In the genomic region with DNA sequence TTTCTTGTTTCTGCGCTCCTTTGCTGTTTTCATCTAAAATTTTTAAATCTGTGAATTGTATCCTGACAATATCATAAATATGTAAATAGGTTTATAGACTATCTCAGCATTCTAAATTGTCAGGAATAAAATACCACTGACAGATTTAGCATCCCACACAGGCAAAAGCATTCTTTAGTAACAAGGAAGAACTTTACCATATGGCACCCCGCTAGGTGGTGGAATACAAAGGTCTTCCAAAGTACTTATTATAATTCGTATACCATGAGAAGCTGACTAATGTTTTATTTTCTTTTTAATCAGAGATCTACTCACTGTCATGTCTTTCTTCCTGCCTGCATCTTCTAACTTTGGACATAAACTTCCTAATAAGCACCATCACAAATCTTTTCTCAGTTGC, we compare ENCODE assay signal across 17 cellular contexts.
DNase-seq lines count a peak whose midpoint lies in the region; ATAC-seq, FAIRE-seq and TF ChIP-seq lines count a peak whose summit lies in the region.
"Had no signal": no experiment of that assay in that cellular context is flagged by ENCODE, and none has a peak within 500 bp of the region (broad histone marks: within the 10 kb centered on the region; RNA-seq: fewer than 3 reads in every experiment).

No MANE protein-coding gene starts in this region.

- H3K9me3 ChIP-seq in A549, result no peaks in the 10 kb centered on the region
- no peaks in the 10 kb centered on the region for H3K9me3 ChIP-seq in HUES64 (ENCODE audit: insufficient read depth, low read depth, low read length)
- no peaks in the 10 kb centered on the region for H3K9me3 ChIP-seq in sigmoid colon
- H3K9me3 ChIP-seq: BLaER1, Caco-2, HAP-1 had no signal

- TF ChIP-seq RAD21 in A549 (conservative IDR thresholded peaks at IDR 0.05 in 1 of 2, IDR thresholded peaks at IDR 0.05 in 1 of 2), result no peak

- TF ChIP-seq POLR2A in A549 (IDR thresholded peaks at IDR 0.05; ENCODE audit: low read length), result no peak
- no peak for TF ChIP-seq POLR2A in sigmoid colon (IDR thresholded peaks at IDR 0.05)

- peaks cover 9% of the 10 kb centered on the region; the same call in 1 of the 3 replicates for H3K4me1 ChIP-seq in A549
- H3K4me1 ChIP-seq in HUES64 (ENCODE audit: insufficient read depth, low read length), result peaks cover 40% of the 10 kb centered on the region
- no peaks in the 10 kb centered on the region for H3K4me1 ChIP-seq in sigmoid colon
- H3K4me1 ChIP-seq: BLaER1, Caco-2, HAP-1 had no signal

- no peak overlapping the region for H3K4me3 ChIP-seq in A549
- H3K4me3 ChIP-seq in HUES64 (ENCODE audit: low read length), result no peak overlapping the region
- no peak overlapping the region for H3K4me3 ChIP-seq in sigmoid colon
- H3K4me3 ChIP-seq: BLaER1, GM23248, HAP-1 had no signal

- TF ChIP-seq EP300 in A549 (IDR thresholded peaks at IDR 0.05), result no peak
- no peak for TF ChIP-seq EP300 in sigmoid colon (IDR thresholded peaks at IDR 0.05)

- no peaks in the 10 kb centered on the region for H3K36me3 ChIP-seq in HUES64 (ENCODE audit: insufficient read depth, low read length)
- H3K36me3 ChIP-seq in sigmoid colon, result no peaks in the 10 kb centered on the region
- H3K36me3 ChIP-seq: BLaER1, HAP-1 had no signal

- H3K27me3 ChIP-seq in HUES64 (ENCODE audit: insufficient read depth, low read length) (no peaks in the 10 kb centered on the region), sigmoid colon (no peaks in the 10 kb centered on the region)
- H3K27me3 ChIP-seq: BLaER1 had no signal

- CTCF ChIA-PET in A549 (lab: Yijun Ruan, JAX), result no interaction called here

- H3K27ac ChIP-seq in A549, result no peak overlapping the region
- H3K27ac ChIP-seq in HUES64 (ENCODE audit: low read depth, low read length), result peak overlapping the region; percentile 31; the same call in 1 of the 2 replicates
- no peak overlapping the region for H3K27ac ChIP-seq in sigmoid colon
- H3K27ac ChIP-seq: 22Rv1, BLaER1, GM23248 had no signal

- intact Hi-C loops in sigmoid colon (cut with DNase I), result no loop called here

- TF ChIP-seq CTCF in A549 (IDR thresholded peaks at IDR 0.05), result no peak
- no peak for TF ChIP-seq CTCF in sigmoid colon (IDR thresholded peaks at IDR 0.05)

- POLR2A ChIA-PET in A549 (lab: Yijun Ruan, JAX), result no interaction called here

- FAIRE-seq in A549 (lab: Jason Lieb, UNC), result peak; percentile 59

- no peak for DNase-seq in A549 (ENCODE audit: low read depth in 1 of 2, low spot score in 1 of 2)
- DNase-seq in inferior parietal cortex (ENCODE audit: extremely low spot score), result peak; percentile 29
- peak; percentile 7 for DNase-seq in middle frontal gyrus (ENCODE audit: extremely low spot score, low spot score)
- DNase-seq in GM03348 (ENCODE audit: low spot score), result no peak
- no peak for DNase-seq in KG1 (lab: John Stamatoyannopoulos, UW)
- no peak for DNase-seq in SIG-M5 treated with dmso at 0.1 percent for 504 hours (lab: John Stamatoyannopoulos, UW; ENCODE audit: unreplicated experiment)
- no peak for DNase-seq in sigmoid colon
- DNase-seq: AML-193; Caco-2; CD8-positive, alpha-beta memory T cell; DND-41; GDM1 had no signal

- no peak overlapping the region for H3K4me2 ChIP-seq in A549
- H3K4me2 ChIP-seq: BLaER1 had no signal

- H3K9ac ChIP-seq in HUES64 (ENCODE audit: low read depth, low read length), result no peak overlapping the region
- H3K9ac ChIP-seq: BLaER1, GM23248 had no signal

- no peak for ATAC-seq in A549

- WGBS in A549 (ENCODE audit: missing lambda C conversion rate), result 32% methylated on average over 3 of the region's 3 CpGs
- no CpG with 5 or more reads among the region's 3 CpGs for WGBS in HUES64
- WGBS in sigmoid colon, 2 donors, result 58 to 72% methylated on average over 3 of the region's 3 CpGs

TF ChIP-seq in A549, 52 proteins besides CTCF, POLR2A, EP300 and RAD21:
- TF ChIP-seq ZC3H11A (IDR thresholded peaks at IDR 0.05), result no peak
- no peak for TF ChIP-seq MYC (IDR thresholded peaks at IDR 0.05; ENCODE audit: borderline replicate concordance, low read length)
- no peak for TF ChIP-seq RFX5 (IDR thresholded peaks at IDR 0.05)
- TF ChIP-seq HEYL (CRISPR knock-in tag; IDR thresholded peaks at IDR 0.05), result no peak
- no peak for TF ChIP-seq USF2 (IDR thresholded peaks at IDR 0.05)
- TF ChIP-seq JUN (IDR thresholded peaks at IDR 0.05), result no peak
- no peak for TF ChIP-seq SREBF2 (IDR thresholded peaks at IDR 0.05)
TF ChIP-seq in A549: peak in this region for 0.

Comparison
In these comparisons a context has a peak if more than half of its experiments do, and no peak if none do; other contexts are left out.
1. DNase-seq: peak in inferior parietal cortex (single experiment) and middle frontal gyrus (single experiment); none in A549 (0 of 2), GM03348 (single experiment), KG1 (single experiment), SIG-M5 treated with dmso at 0.1 percent for 504 hours (single experiment) and sigmoid colon (single experiment).